27 cellular contexts compared by ENCODE assay signal in the genomic region with DNA sequence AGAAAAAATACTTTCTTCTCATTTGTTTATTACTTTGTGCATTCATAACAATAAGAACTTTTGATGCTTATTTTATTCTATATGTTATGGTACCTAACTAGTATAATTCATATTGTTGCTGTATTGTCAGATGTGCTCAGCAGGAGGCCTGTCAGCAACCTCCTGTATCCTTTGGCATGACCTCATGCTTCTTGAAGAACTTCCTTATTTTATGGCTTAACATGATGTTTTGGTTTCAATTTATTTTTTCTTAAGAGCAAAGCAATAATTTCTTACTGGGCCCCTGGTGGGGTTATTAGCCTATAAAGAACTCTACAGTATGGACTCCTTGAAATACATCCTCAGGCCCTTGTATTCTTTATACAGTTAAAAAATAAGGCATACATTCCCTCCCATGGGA. TPM values are rescaled to one million over a fixed set of nuclear protein-coding genes. Genes with fewer than 3 reads are reported as not detected.
"Had no signal": no experiment of that assay in that cellular context is flagged by ENCODE, and none has a peak within 500 bp of the region (broad histone marks: within the 10 kb centered on the region; RNA-seq: fewer than 3 reads in every experiment).

No MANE protein-coding gene starts in this region.

- H2AFZ ChIP-seq: neural progenitor cell had no signal

- H3K27me3 ChIP-seq: neural progenitor cell, ovary, right atrium auricular region, sigmoid colon, testis, tibial nerve, upper lobe of right lung had no signal

- H3K4me2 ChIP-seq: neural progenitor cell had no signal

- H3K9me3 ChIP-seq: esophagus squamous epithelium, gastroesophageal sphincter, left ventricle myocardium inferior, lower lobe of right lung, ovary, right atrium auricular region, sigmoid colon, testis, tibial nerve, upper lobe of right lung had no signal

- H3K27ac ChIP-seq: esophagus squamous epithelium, gastroesophageal sphincter, left ventricle myocardium inferior, lower lobe of right lung, neural progenitor cell, ovary, right atrium auricular region, sigmoid colon, skin epidermis, testis, tibial nerve, upper lobe of right lung had no signal

- ATAC-seq: gastroesophageal sphincter; left cardiac atrium; lower lobe of right lung; natural killer cell treated with Interleukin-12 subunit alpha and Interleukin-12 subunit beta and Interleukin-15 and Interleukin-18, amount 100 ng/mL, for 72 hours; stimulated activated naive CD8-positive, alpha-beta T cell treated with anti-CD3 and anti-CD28 coated beads, Interleukin-15, amount 100 ng/mL, for 72 hours; upper lobe of right lung had no signal

- H3K4me1 ChIP-seq: esophagus squamous epithelium, gastroesophageal sphincter, lower lobe of right lung, neural progenitor cell, sigmoid colon, testis, tibial nerve, upper lobe of right lung had no signal

- H3K4me3 ChIP-seq: esophagus squamous epithelium, gastroesophageal sphincter, left ventricle myocardium inferior, lower lobe of right lung, neural progenitor cell, ovary, right atrium auricular region, sigmoid colon, skin epidermis, testis, tibial nerve, upper lobe of right lung had no signal

- H3K36me3 ChIP-seq: esophagus squamous epithelium, gastroesophageal sphincter, left ventricle myocardium inferior, lower lobe of right lung, neural progenitor cell, ovary, right atrium auricular region, sigmoid colon, tibial nerve, upper lobe of right lung had no signal

- DNase-seq: effector memory CD4-positive, alpha-beta T cell; esophagus squamous epithelium; foreskin fibroblast; glutamatergic neuron; kidney; left cardiac atrium; left ventricle myocardium inferior; lower lobe of right lung; mesenchymal stem cell; midbrain; nucleus accumbens; ovary; sigmoid colon; stimulated activated CD4-positive, alpha-beta T cell treated with anti-CD3 and anti-CD28 coated beads, Interleukin-2, amount 100 ng/mL, for 24 hours; stimulated activated CD4-positive, alpha-beta T cell treated with anti-CD3 and anti-CD28 coated beads, Interleukin-4, amount 100 ng/mL, for 4 hours; stimulated activated naive B cell treated with anti-CD40 and anti-IgM and Interleukin-4, amounts not matched to agents 10 μg/mL and 1 μg/mL and 100 μg/mL, for 72 hours; stimulated activated naive CD8-positive, alpha-beta T cell treated with anti-CD3 and anti-CD28 coated beads, Interleukin-15, amount 100 ng/mL, for 72 hours; testis; upper lobe of right lung had no signal

RNA-seq across cellular contexts. Expression of a gene that starts 17.3 kb away (rescaled TPM):
- total RNA-seq: esophagus squamous epithelium; gastroesophageal sphincter; kidney; left cardiac atrium; left ventricle myocardium inferior; natural killer cell treated with Interleukin-12 subunit alpha and Interleukin-12 subunit beta and Interleukin-15 and Interleukin-18, amount 100 ng/mL, for 72 hours; ovary; posterior vena cava; right atrium auricular region; sigmoid colon; subcutaneous adipose tissue; tibial nerve had no signal
- polyA plus RNA-seq: ovary, sigmoid colon had no signal
